Comparison of ENCODE assay signal across 12 cellular contexts in genomic region chr3:132135628-132136333, GRCh38.
DNase-seq lines count a peak whose midpoint lies in the region; ATAC-seq, FAIRE-seq and TF ChIP-seq lines count a peak whose summit lies in the region.
"Had no signal": no experiment of that assay in that cellular context is flagged by ENCODE, and none has a peak within 500 bp of the region (broad histone marks: within the 10 kb centered on the region; RNA-seq: fewer than 3 reads in every experiment).

No MANE protein-coding gene starts in this region.

- peak; percentile 97 for ATAC-seq in RWPE2 (ENCODE audit: low read depth)
- ATAC-seq in GM21619 (IDR thresholded peaks at IDR 0.05; ENCODE audit: unreplicated experiment) = no peak
- ATAC-seq: left lobe of liver had no signal

- DNase-seq in GM04504 (ENCODE audit: low read depth) (peak; percentile 94), RWPE2 (ENCODE audit: low spot score) (peak; percentile 84), fibroblast of lung (ENCODE audit: low read depth in 2 of 2) (peak; percentile 92 to 99), progenitor cell of endocrine pancreas (ENCODE audit: low spot score, unreplicated experiment) (no peak), hypothalamus (lab: John Stamatoyannopoulos, UW) (no peak), GM12892 (ENCODE audit: insufficient read length) (no peak)
- no peak for DNase-seq in activated naive CD4-positive, alpha-beta T cell (lab: John Stamatoyannopoulos, UW)
- DNase-seq: activated CD4-positive, alpha-beta T cell treated with anti-CD3 and anti-CD28 coated beads for 1 hour; caudate nucleus; NCI-H345 had no signal

- H3K4me1 ChIP-seq in RWPE2 (ENCODE audit: insufficient read depth, poor library complexity, severe bottlenecking) (peaks cover 38% of the 10 kb centered on the region), fibroblast of lung (ENCODE audit: control insufficient read depth, extremely low read depth, insufficient read depth, low read length) (peaks cover 4% of the 10 kb centered on the region)

- peak overlapping the region; percentile 99 for H3K27ac ChIP-seq in RWPE2 (ENCODE audit: poor library complexity, severe bottlenecking)
- peak overlapping the region; percentile 85 for H3K27ac ChIP-seq in fibroblast of lung (ENCODE audit: insufficient read depth, low read length)

- no peak overlapping the region for H3K9ac ChIP-seq in fibroblast of lung (ENCODE audit: insufficient read depth, low read length)

- H3K27ac Mint-ChIP-seq in progenitor cell of endocrine pancreas = peak overlapping the region; percentile 88

- no peak overlapping the region for H2AFZ ChIP-seq in fibroblast of lung (ENCODE audit: low read length)

- FAIRE-seq in GM12892 (lab: Jason Lieb, UNC) = no peak

- H3K9me3 ChIP-seq in RWPE2 (ENCODE audit: severe bottlenecking) = no peaks in the 10 kb centered on the region
- H3K9me3 ChIP-seq in fibroblast of lung (ENCODE audit: control insufficient read depth, insufficient read depth, low read depth, low read length) = no peaks in the 10 kb centered on the region

- no peaks in the 10 kb centered on the region for H3K27me3 ChIP-seq in RWPE2 (ENCODE audit: insufficient read depth, poor library complexity, severe bottlenecking)
- H3K27me3 ChIP-seq in fibroblast of lung (ENCODE audit: control insufficient read depth, insufficient read depth, low read length) = no peaks in the 10 kb centered on the region

- no peak overlapping the region for H3K4me3 Mint-ChIP-seq in progenitor cell of endocrine pancreas (ENCODE audit: low read depth)

- H3K36me3 ChIP-seq in RWPE2 (ENCODE audit: low read depth) = no peaks in the 10 kb centered on the region
- H3K36me3 ChIP-seq in fibroblast of lung (ENCODE audit: control insufficient read depth, insufficient read depth, low read length) = no peaks in the 10 kb centered on the region

- H3K4me1 Mint-ChIP-seq in progenitor cell of endocrine pancreas (ENCODE audit: low read depth) = peaks cover 10% of the 10 kb centered on the region

- peaks cover 2% of the 10 kb centered on the region for H3K36me3 Mint-ChIP-seq in progenitor cell of endocrine pancreas (ENCODE audit: insufficient read depth)

- no peaks in the 10 kb centered on the region for H3K79me2 ChIP-seq in fibroblast of lung (ENCODE audit: control insufficient read depth, insufficient read depth, low read length)

- no peak for TF ChIP-seq CTCF in RWPE2 (IDR thresholded peaks at IDR 0.05; ENCODE audit: poor library complexity, severe bottlenecking)
- TF ChIP-seq CTCF in fibroblast of lung (conservative IDR thresholded peaks at IDR 0.05 in 1 of 2, IDR thresholded peaks at IDR 0.05 in 1 of 2; ENCODE audit: low read depth in 1 of 2, low read length in 2 of 2) = no peak
- TF ChIP-seq CTCF in progenitor cell of endocrine pancreas (IDR thresholded peaks at IDR 0.05; ENCODE audit: unreplicated experiment) = no peak

- peak overlapping the region; percentile 80 for H3K4me2 ChIP-seq in fibroblast of lung (ENCODE audit: extremely low read depth, insufficient read depth, low read length)

- peak overlapping the region; percentile 12 for H3K4me3 ChIP-seq in RWPE2 (ENCODE audit: severe bottlenecking)
- H3K4me3 ChIP-seq in fibroblast of lung (replicated peaks in 1 of 4; ENCODE audit: control extremely low read depth in 1 of 4, insufficient read depth in 1 of 4, low read depth in 3 of 4, low read length in 4 of 4) = peak overlapping the region in 2 of 4 experiments; percentile 27 to 48

- no peaks in the 10 kb centered on the region for H3K27me3 Mint-ChIP-seq in progenitor cell of endocrine pancreas

- no peak for TF ChIP-seq POLR2A in GM12892 (IDR thresholded peaks at IDR 0.05; ENCODE audit: low read depth, low read length)

- H3K9me3 Mint-ChIP-seq in progenitor cell of endocrine pancreas (ENCODE audit: low read depth) = peaks cover 3% of the 10 kb centered on the region

- H4K20me1 ChIP-seq in fibroblast of lung (ENCODE audit: control insufficient read depth, extremely low read depth, insufficient read depth, low read length) = no peaks in the 10 kb centered on the region

Comparison
In these comparisons a context has a peak if more than half of its experiments do, and no peak if none do; other contexts are left out.
1. DNase-seq: peak in GM04504 (single experiment), RWPE2 (single experiment) and fibroblast of lung (2 of 2); none in progenitor cell of endocrine pancreas (single experiment), activated naive CD4-positive, alpha-beta T cell (0 of 4), hypothalamus (0 of 51) and GM12892 (single experiment).